Comparison of ENCODE assay signal across 31 cellular contexts in the genomic region with DNA sequence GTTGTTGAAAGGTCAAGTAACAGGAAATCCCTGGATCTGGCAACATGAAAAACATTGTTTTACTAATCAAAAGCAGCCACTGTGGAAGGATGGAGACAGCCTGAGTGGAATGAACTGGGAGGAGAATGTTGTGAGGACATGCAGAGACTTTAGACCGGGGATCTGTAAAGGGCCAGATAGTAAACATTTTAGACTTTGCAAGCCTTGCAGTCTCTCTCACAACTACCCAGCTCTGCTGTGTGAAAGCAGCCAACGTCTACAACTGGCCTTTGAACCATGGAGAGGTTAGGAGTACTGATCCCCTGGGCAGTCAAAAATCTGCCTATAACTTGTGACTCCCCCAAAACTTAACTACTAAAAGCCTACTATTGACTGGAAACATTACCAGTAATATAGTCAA. TPM values are rescaled to one million over a fixed set of nuclear protein-coding genes. Genes with fewer than 3 reads are reported as not detected.
"Had no signal": no experiment of that assay in that cellular context is flagged by ENCODE, and none has a peak within 500 bp of the region (broad histone marks: within the 10 kb centered on the region; RNA-seq: fewer than 3 reads in every experiment).

No MANE protein-coding gene starts in this region.

- H3K27ac ChIP-seq: adrenal gland, body of pancreas, esophagus muscularis mucosa, foreskin keratinocyte, gastroesophageal sphincter, WERI-Rb-1 had no signal

- H3K9me3 ChIP-seq: adrenal gland, body of pancreas, esophagus muscularis mucosa, gastroesophageal sphincter had no signal

- DNase-seq: activated B cell treated with CpG ODN at 0.5 μM for 24 hours; activated CD4-positive, alpha-beta memory T cell treated with anti-CD3 and anti-CD28 coated beads for 36 hours; activated CD4-positive, alpha-beta T cell treated with anti-CD3 and anti-CD28 coated beads for 48 hours; activated CD8-positive, alpha-beta memory T cell treated with anti-CD3 and anti-CD28 coated beads, Interleukin-2, amount 10 ng/mL, durations not matched to agents 7 days and 5 days; activated CD8-positive, alpha-beta memory T cell treated with anti-CD3 and anti-CD28 coated beads, Interleukin-2, amount 50 U/mL, for 4 hours; activated CD8-positive, alpha-beta T cell treated with anti-CD3 and anti-CD28 coated beads, Interleukin-2, amount 10 ng/mL, durations not matched to agents 7 days and 5 days; activated effector memory CD4-positive, alpha-beta T cell treated with anti-CD3 and anti-CD28 coated beads, Interleukin-2, amount 50 U/mL, for 16 hours; activated naive CD4-positive, alpha-beta T cell treated with anti-CD3 and anti-CD28 coated beads for 36 hours; activated naive CD8-positive, alpha-beta T cell treated with anti-CD3 and anti-CD28 coated beads for 36 hours; activated naive CD8-positive, alpha-beta T cell treated with anti-CD3 and anti-CD28 coated beads, Interleukin-2, amount 50 U/mL, for 24 hours; activated T-cell treated with anti-CD3 and anti-CD28 coated beads, Interleukin-2, amount 50 U/mL, for 1 hour; activated T-cell treated with anti-CD3 and anti-CD28 coated beads, Interleukin-2, amount 50 U/mL, for 48 hours; adrenal gland; amygdala; aorta; body of pancreas; caudate nucleus; cortex of kidney; dermis blood vessel endothelial cell; effector CD4-positive, alpha-beta T cell; effector memory CD8-positive, alpha-beta T cell; erythroblast; foreskin keratinocyte; T-helper 1 cell; T-helper 17 cell; T1000; WERI-Rb-1 had no signal

- H3K4me3 ChIP-seq: adrenal gland, body of pancreas, esophagus muscularis mucosa, gastroesophageal sphincter had no signal

- H3K36me3 ChIP-seq: adrenal gland, esophagus muscularis mucosa, gastroesophageal sphincter, WERI-Rb-1 had no signal

- ATAC-seq: activated CD4-positive, CD25-positive, alpha-beta regulatory T cell treated with anti-CD3 and anti-CD28 coated beads, Interleukin-2, amount 50 U/mL, for 24 hours; activated CD8-positive, alpha-beta memory T cell treated with anti-CD3 and anti-CD28 coated beads, Interleukin-2, amount 10 ng/mL, durations not matched to agents 7 days and 5 days; activated CD8-positive, alpha-beta T cell treated with anti-CD3 and anti-CD28 coated beads, Interleukin-2, amount 10 ng/mL, durations not matched to agents 7 days and 5 days; activated naive CD8-positive, alpha-beta T cell treated with anti-CD3 and anti-CD28 coated beads, Interleukin-2, amount 50 U/mL, for 24 hours; body of pancreas; effector memory CD8-positive, alpha-beta T cell; foreskin keratinocyte; gastroesophageal sphincter; T-helper 17 cell had no signal

- FAIRE-seq: colon had no signal

- H3K27me3 ChIP-seq: adrenal gland, body of pancreas, esophagus muscularis mucosa, foreskin keratinocyte, gastroesophageal sphincter had no signal

- H3K4me1 ChIP-seq: adrenal gland, esophagus muscularis mucosa, foreskin keratinocyte, gastroesophageal sphincter had no signal

RNA-seq across cellular contexts. Expression of a gene that starts 41.5 kb away (rescaled TPM):
- total RNA-seq: activated B cell treated with CpG ODN at 0.5 μM for 24 hours; activated CD8-positive, alpha-beta T cell treated with anti-CD3 and anti-CD28 coated beads, Interleukin-2, amount 10 ng/mL, durations not matched to agents 7 days and 5 days had no signal
